ENCODE assay signal across 8 cellular contexts in the genomic region with DNA sequence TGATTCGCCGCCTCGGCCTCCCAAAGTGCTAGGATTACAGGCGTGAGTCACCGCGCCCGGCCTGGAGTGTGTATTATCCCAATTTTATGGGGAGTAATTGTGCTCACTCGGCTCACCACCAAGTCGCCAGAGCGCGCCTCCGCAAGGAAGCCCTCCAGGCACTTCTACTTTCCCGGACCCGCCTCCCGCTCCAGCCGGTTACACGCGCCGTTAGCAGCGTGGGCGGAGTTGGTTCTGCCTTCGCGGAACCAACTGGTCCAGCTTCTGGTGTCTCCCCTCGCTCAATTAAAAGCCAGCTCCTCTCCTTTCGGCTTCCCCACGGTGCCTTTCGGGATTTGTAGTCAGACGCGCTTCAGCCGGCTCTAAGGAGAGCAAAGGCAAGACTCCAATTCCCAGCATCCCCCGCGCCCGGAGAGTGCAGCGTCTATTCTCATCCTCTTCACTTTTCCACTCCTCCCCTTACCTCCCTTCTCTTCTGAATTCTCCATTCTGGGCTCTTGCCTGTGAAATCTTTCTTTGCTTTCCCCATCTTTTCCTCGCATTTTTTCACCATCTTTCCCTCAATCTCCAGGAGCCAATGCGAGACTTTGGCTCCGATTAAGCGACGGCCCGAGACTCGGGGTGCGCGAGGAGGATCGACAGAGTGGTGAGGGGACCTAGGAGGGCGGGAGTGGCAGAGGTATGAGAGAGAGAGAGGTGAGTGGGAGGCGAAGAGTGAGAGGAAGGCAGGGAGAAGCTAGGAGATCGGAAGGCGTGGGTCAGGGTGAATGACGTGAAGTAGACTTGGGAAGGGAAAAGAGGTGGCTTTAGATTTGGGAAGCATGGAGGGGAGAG. TPM values are rescaled to one million over a fixed set of nuclear protein-coding genes. Genes with fewer than 3 reads are reported as not detected.
DNase-seq lines count a peak whose midpoint lies in the region; ATAC-seq and TF ChIP-seq lines count a peak whose summit lies in the region.

A gene (plus strand): TSS at position 450 of the 834 bp plus-strand sequence.

- H3K4me3 ChIP-seq in BE2C (ENCODE audit: low read depth, low read length) (peak within 1 kb of the TSS; percentile 99), colonic mucosa (peak within 1 kb of the TSS; percentile 85)

- no peaks in the 10 kb centered on the region for H3K9me3 ChIP-seq in BE2C
- no peaks in the 10 kb centered on the region for H3K9me3 ChIP-seq in colonic mucosa

- ATAC-seq in GM19324 (IDR thresholded peaks at IDR 0.05; ENCODE audit: low FRiP score, unreplicated experiment) (peak; percentile 88), HG03469 (IDR thresholded peaks at IDR 0.05; ENCODE audit: unreplicated experiment) (peak; percentile 68)

- H3K36me3 ChIP-seq in BE2C (peaks cover 7% of the 10 kb centered on the region), colonic mucosa (no peaks in the 10 kb centered on the region)

- H3K4me1 Mint-ChIP-seq in activated CD4-positive, alpha-beta T cell treated with anti-CD3 and anti-CD28 coated beads, Interleukin-2, amount 10 ng/mL, durations not matched to agents 24 days and 14 days, result peaks cover 26% of the 10 kb centered on the region

- TF ChIP-seq CTCF in BE2C (IDR thresholded peaks at IDR 0.05; ENCODE audit: low read depth, low read length) (no peak), colonic mucosa (IDR thresholded peaks at IDR 0.05) (no peak)

- peak; percentile 97 for DNase-seq in BE2C
- peak; percentile 94 for DNase-seq in NCI-H526 treated with DMSO at 0.1 percent for 48 hours (lab: John Stamatoyannopoulos, UW)
- DNase-seq in activated CD4-positive, alpha-beta T cell treated with anti-CD3 and anti-CD28 coated beads, Interleukin-2, amount 10 ng/mL, durations not matched to agents 24 days and 14 days, result peak; percentile 98
- DNase-seq in colonic mucosa, result peak; percentile 98
- DNase-seq in stimulated activated CD4-positive, alpha-beta T cell treated with anti-CD3 and anti-CD28 coated beads, Interleukin-1b, Interleukin-23, amount 100 ng/mL, for 4 hours (ENCODE audit: low read depth in 2 of 2), result peak; percentile 91 to 94

- no peaks in the 10 kb centered on the region for H3K27me3 ChIP-seq in BE2C
- H3K27me3 ChIP-seq in colonic mucosa, result no peaks in the 10 kb centered on the region
- no peaks in the 10 kb centered on the region for H3K27me3 ChIP-seq in layer of hippocampus (ENCODE audit: control insufficient read depth, insufficient read depth, low read length)

- peak within 1 kb of the TSS; percentile 37 for H3K27ac ChIP-seq in colonic mucosa
- peak within 1 kb of the TSS; percentile 50 for H3K27ac ChIP-seq in layer of hippocampus (ENCODE audit: low read depth, low read length)

- peak within 1 kb of the TSS; percentile 98 for H3K4me3 Mint-ChIP-seq in activated CD4-positive, alpha-beta T cell treated with anti-CD3 and anti-CD28 coated beads, Interleukin-2, amount 10 ng/mL, durations not matched to agents 24 days and 14 days

- peak within 1 kb of the TSS; percentile 86 for H3K27ac Mint-ChIP-seq in activated CD4-positive, alpha-beta T cell treated with anti-CD3 and anti-CD28 coated beads, Interleukin-2, amount 10 ng/mL, durations not matched to agents 24 days and 14 days

- H3K9me3 Mint-ChIP-seq in activated CD4-positive, alpha-beta T cell treated with anti-CD3 and anti-CD28 coated beads, Interleukin-2, amount 10 ng/mL, durations not matched to agents 24 days and 14 days, result no peaks in the 10 kb centered on the region

- H3K27me3 Mint-ChIP-seq in activated CD4-positive, alpha-beta T cell treated with anti-CD3 and anti-CD28 coated beads, Interleukin-2, amount 10 ng/mL, durations not matched to agents 24 days and 14 days, result no peaks in the 10 kb centered on the region

- peaks cover 31% of the 10 kb centered on the region for H3K36me3 Mint-ChIP-seq in activated CD4-positive, alpha-beta T cell treated with anti-CD3 and anti-CD28 coated beads, Interleukin-2, amount 10 ng/mL, durations not matched to agents 24 days and 14 days (ENCODE audit: low read depth)

- intact Hi-C loops in activated CD4-positive, alpha-beta T cell treated with anti-CD3 and anti-CD28 coated beads, Interleukin-2, amount 10 ng/mL, durations not matched to agents 24 days and 14 days (cut with micrococcal nuclease), result loop anchor here (1.0 kb wide), 1 partner anchor 222 kb away; a partner anchor contains a TSS
- intact Hi-C loops in colonic mucosa (cut with DNase I), result no loop called here

- H3K4me1 ChIP-seq in BE2C (no peaks in the 10 kb centered on the region), colonic mucosa (peaks cover 3% of the 10 kb centered on the region)

- H3K9ac ChIP-seq in colonic mucosa (ENCODE audit: low read depth in 2 of 2, low read length in 2 of 2), result peak within 1 kb of the TSS; percentile 71 to 91

RNA-seq across cellular contexts. Expression of the gene that starts here (rescaled TPM):
- 39.4 TPM for polyA plus RNA-seq in BE2C (2012; ENCODE audit: insufficient read depth, insufficient read length, low read depth)
- 58.7 and 60.3 TPM in 2 replicates for total RNA-seq in activated CD4-positive, alpha-beta T cell treated with anti-CD3 and anti-CD28 coated beads, Interleukin-2, amount 10 ng/mL, durations not matched to agents 24 days and 14 days
- total RNA-seq in colonic mucosa, result 10 to 100 TPM; 15.8 to 25.7 TPM

Comparison
In these comparisons a context has a peak if more than half of its experiments do, and no peak if none do; other contexts are left out.
1. Peak in every context shown above with its lines: DNase-seq, ATAC-seq, H3K4me3 ChIP-seq and H3K27ac ChIP-seq.